Comparison of ENCODE assay signal across 8 cellular contexts in genomic region chr3:151276038-151277027, GRCh38. TPM values are rescaled to one million over a fixed set of nuclear protein-coding genes. Genes with fewer than 3 reads are reported as not detected.
A peak's percentile ranks its signal among the peaks of the same experiment; 100 is the strongest.
DNase-seq lines count a peak whose midpoint lies in the region; ATAC-seq and TF ChIP-seq lines count a peak whose summit lies in the region.

No MANE protein-coding gene starts in this region.

- H3K4me2 ChIP-seq in mammary epithelial cell (ENCODE audit: insufficient read depth, low read depth, low read length), result no peak overlapping the region

- CTCF ChIA-PET in mammary epithelial cell (lab: Charles Lee; ENCODE audit: low non-redundant PET), result no interaction called here

- H4K20me1 ChIP-seq in mammary epithelial cell (ENCODE audit: insufficient read depth, low read length), result no peaks in the 10 kb centered on the region

- no TSS peak for BruUV-seq in mammary epithelial cell (replicated peaks; lab: Mats Ljungman, UMichigan)

- H3K79me2 ChIP-seq in mammary epithelial cell (ENCODE audit: insufficient read depth, low read length), result no peaks in the 10 kb centered on the region

- H3K36me3 ChIP-seq in mammary epithelial cell (ENCODE audit: insufficient read depth, low read length), result no peaks in the 10 kb centered on the region

- peak; percentile 31 for DNase-seq in activated naive CD4-positive, alpha-beta T cell treated with Interleukin-2 at 50 U/mL for 16 hours
- no peak for DNase-seq in activated naive CD4-positive, alpha-beta T cell (lab: John Stamatoyannopoulos, UW)
- DNase-seq in activated T-cell treated with anti-CD3 and anti-CD28 coated beads, Interleukin-2, amount 50 U/mL, for 4 hours, result peak; percentile 13
- DNase-seq in stimulated activated naive CD8-positive, alpha-beta T cell treated with anti-CD3 and anti-CD28 coated beads, Interleukin-15, amount 100 ng/mL, for 72 hours, result peak in 1 of 2 donors; percentile 43
- DNase-seq in SW 1271 (lab: John Stamatoyannopoulos, UW) (no peak), mammary epithelial cell (no peak), iPS-NIHi7 (ENCODE audit: extremely low spot score) (no peak)

- no peaks in the 10 kb centered on the region for H3K27me3 Mint-ChIP-seq in activated T-cell treated with anti-CD3 and anti-CD28 coated beads, Interleukin-2, amount 50 U/mL, for 4 hours (ENCODE audit: low read depth)
- H3K27me3 Mint-ChIP-seq in stimulated activated naive CD8-positive, alpha-beta T cell treated with anti-CD3 and anti-CD28 coated beads, Interleukin-15, amount 100 ng/mL, for 72 hours, result no peaks in the 10 kb centered on the region

- dilution Hi-C loops in mammary epithelial cell (cut with HindIII; ENCODE audit: low sequenced_read_pairs), result no loop called here

- no peak overlapping the region for H2AFZ ChIP-seq in mammary epithelial cell (ENCODE audit: low read depth, low read length)

- whole genome bisulfite sequencing in mammary epithelial cell (ENCODE audit: low coverage, missing lambda C conversion rate), result 85% methylated on average over 7 of the region's 8 CpGs

- H3K9me3 Mint-ChIP-seq in activated T-cell treated with anti-CD3 and anti-CD28 coated beads, Interleukin-2, amount 50 U/mL, for 4 hours, result no peaks in the 10 kb centered on the region
- H3K9me3 Mint-ChIP-seq in stimulated activated naive CD8-positive, alpha-beta T cell treated with anti-CD3 and anti-CD28 coated beads, Interleukin-15, amount 100 ng/mL, for 72 hours, result no peaks in the 10 kb centered on the region

- H3K27ac Mint-ChIP-seq in stimulated activated naive CD8-positive, alpha-beta T cell treated with anti-CD3 and anti-CD28 coated beads, Interleukin-15, amount 100 ng/mL, for 72 hours, result peak overlapping the region; percentile 75 to 91

- peaks cover 39% of the 10 kb centered on the region for H3K4me1 Mint-ChIP-seq in activated T-cell treated with anti-CD3 and anti-CD28 coated beads, Interleukin-2, amount 50 U/mL, for 4 hours (ENCODE audit: low read depth)
- peaks cover 61% of the 10 kb centered on the region for H3K4me1 Mint-ChIP-seq in stimulated activated naive CD8-positive, alpha-beta T cell treated with anti-CD3 and anti-CD28 coated beads, Interleukin-15, amount 100 ng/mL, for 72 hours

- no peaks in the 10 kb centered on the region for H3K36me3 Mint-ChIP-seq in activated T-cell treated with anti-CD3 and anti-CD28 coated beads, Interleukin-2, amount 50 U/mL, for 4 hours (ENCODE audit: insufficient read depth)

- H3K4me1 ChIP-seq in mammary epithelial cell (ENCODE audit: insufficient read depth, low read length), result no peaks in the 10 kb centered on the region

- TF ChIP-seq CTCF in mammary epithelial cell (conservative IDR thresholded peaks at IDR 0.05 in 1 of 2, IDR thresholded peaks at IDR 0.05 in 1 of 2; ENCODE audit: extremely low read depth in 1 of 2, insufficient read depth in 1 of 2, low read depth in 1 of 2, low read length in 2 of 2), result no peak

- peaks cover 2% of the 10 kb centered on the region for H3K27me3 ChIP-seq in mammary epithelial cell (ENCODE audit: insufficient read depth, low read length)

- in situ Hi-C loops in mammary epithelial cell (cut with MboI; ENCODE audit: low sequenced_read_pairs in 2 of 2), result loop anchor here (5.0 kb wide), 1 partner anchor 109 kb away; no protein-coding TSS in a partner anchor

- H3K9ac ChIP-seq in mammary epithelial cell (ENCODE audit: insufficient read depth, low read length), result no peak overlapping the region

- peak; percentile 56 for ATAC-seq in HG03064 (IDR thresholded peaks at IDR 0.05; ENCODE audit: low read depth, unreplicated experiment)
- peak; percentile 53 to 59 for ATAC-seq in activated T-cell treated with anti-CD3 and anti-CD28 coated beads, Interleukin-2, amount 50 U/mL, for 4 hours
- peak; percentile 86 for ATAC-seq in stimulated activated naive CD8-positive, alpha-beta T cell treated with anti-CD3 and anti-CD28 coated beads, Interleukin-15, amount 100 ng/mL, for 72 hours

- H3K27ac ChIP-seq in mammary epithelial cell (ENCODE audit: insufficient read depth, low read depth, low read length), result no peak overlapping the region

- no peaks in the 10 kb centered on the region for H3K9me3 ChIP-seq in mammary epithelial cell (replicated peaks; ENCODE audit: insufficient read depth, low read length)

- H3K4me3 ChIP-seq in mammary epithelial cell (replicated peaks in 1 of 3; ENCODE audit: insufficient read depth in 1 of 3, low read depth in 2 of 3, low read length in 3 of 3), result no peak overlapping the region

- intact Hi-C loops in mammary epithelial cell (cut with micrococcal nuclease), result no loop called here

- peak overlapping the region; percentile 10 for H3K4me3 Mint-ChIP-seq in activated T-cell treated with anti-CD3 and anti-CD28 coated beads, Interleukin-2, amount 50 U/mL, for 4 hours
- peak overlapping the region; percentile 67 to 76 for H3K4me3 Mint-ChIP-seq in stimulated activated naive CD8-positive, alpha-beta T cell treated with anti-CD3 and anti-CD28 coated beads, Interleukin-15, amount 100 ng/mL, for 72 hours

RNA-seq across cellular contexts. Expression of gene P2RY14, which starts 2.0 kb away (rescaled TPM):
- total RNA-seq in activated T-cell treated with anti-CD3 and anti-CD28 coated beads, Interleukin-2, amount 50 U/mL, for 4 hours, result under 1 TPM in 2 of 3 donors, not detected in 1; 0.20 to 0.26 TPM
- total RNA-seq in mammary epithelial cell, result not detected
- polyA plus RNA-seq in mammary epithelial cell, result not detected
- not detected for polyA minus RNA-seq in mammary epithelial cell

RNA-seq across cellular contexts. Expression of gene GPR87, which starts 40.3 kb away (rescaled TPM):
- 1 to 10 TPM; 2.2 to 3.3 (median 2.7) TPM for total RNA-seq in activated T-cell treated with anti-CD3 and anti-CD28 coated beads, Interleukin-2, amount 50 U/mL, for 4 hours
- 10 to 100 TPM; 66.1 to 78.7 TPM for total RNA-seq in mammary epithelial cell
- polyA plus RNA-seq in mammary epithelial cell, result 88.9 TPM
- polyA minus RNA-seq in mammary epithelial cell, result 41.7 TPM

RNA-seq across cellular contexts. Expression of gene P2RY13, which starts 53.0 kb away (rescaled TPM):
- not detected for total RNA-seq in activated T-cell treated with anti-CD3 and anti-CD28 coated beads, Interleukin-2, amount 50 U/mL, for 4 hours
- total RNA-seq in mammary epithelial cell, result not detected
- polyA plus RNA-seq in mammary epithelial cell, result not detected
- polyA minus RNA-seq in mammary epithelial cell, result not detected

Comparison
In these comparisons a context has a peak if more than half of its experiments do, and no peak if none do; other contexts are left out.
1. DNase-seq: peak in activated naive CD4-positive, alpha-beta T cell treated with Interleukin-2 at 50 U/mL for 16 hours (single experiment) and activated T-cell treated with anti-CD3 and anti-CD28 coated beads, Interleukin-2, amount 50 U/mL, for 4 hours (single experiment); none in activated naive CD4-positive, alpha-beta T cell (0 of 4), SW 1271 (0 of 2), mammary epithelial cell (single experiment) and iPS-NIHi7 (single experiment).
2. RNA of gene GPR87, which starts 40.3 kb away (total RNA-seq): 66.1 to 78.7 TPM in mammary epithelial cell; 2.2 to 3.3 TPM in activated T-cell treated with anti-CD3 and anti-CD28 coated beads, Interleukin-2, amount 50 U/mL, for 4 hours; every median in the first group is over 10 times any median in the second.
3. Peak in every context shown above with its lines, with median percentiles within 50 percentile points of each other: ATAC-seq.